Comparison of ENCODE assay signal across 33 cellular contexts in genomic region chr3:167012691-167013090, GRCh38.
"Had no signal": no experiment of that assay in that cellular context is flagged by ENCODE, and none has a peak within 500 bp of the region (broad histone marks: within the 10 kb centered on the region; RNA-seq: fewer than 3 reads in every experiment).

No MANE protein-coding gene starts in this region.

- ATAC-seq: activated naive CD4-positive, alpha-beta T cell treated with anti-CD3 and anti-CD28 coated beads, Interleukin-2, amount 50 U/mL, for 72 hours; activated naive CD8-positive, alpha-beta T cell treated with anti-CD3 and anti-CD28 coated beads, Interleukin-2, amount 50 U/mL, for 24 hours; activated T-cell treated with anti-CD3 and anti-CD28 coated beads, Interleukin-2, amount 50 U/mL, for 4 hours; activated T-cell treated with anti-CD3 and anti-CD28 coated beads, Interleukin-2, amount 50 U/mL, for 72 hours; activated T-helper 17 cell treated with anti-CD3 and anti-CD28 coated beads, Interleukin-2, amount 50 U/mL, for 72 hours; body of pancreas had no signal

- H3K4me1 ChIP-seq: adrenal gland, ascending aorta, body of pancreas, breast epithelium had no signal

- H3K27ac ChIP-seq: adrenal gland, ascending aorta, body of pancreas, brain microvascular endothelial cell, breast epithelium, cardiac muscle cell had no signal

- H3K4me3 ChIP-seq: adrenal gland, ascending aorta, body of pancreas, breast epithelium, cardiac muscle cell had no signal

- H3K9me3 ChIP-seq: adrenal gland, ascending aorta had no signal

- H3K27me3 ChIP-seq: adrenal gland, ascending aorta, body of pancreas, brain microvascular endothelial cell, breast epithelium, cardiac muscle cell had no signal

- H3K36me3 ChIP-seq: adrenal gland, ascending aorta, brain microvascular endothelial cell, breast epithelium, cardiac muscle cell had no signal

- DNase-seq: activated effector memory CD4-positive, alpha-beta T cell treated with anti-CD3 and anti-CD28 coated beads, Interleukin-2, amount 50 U/mL, for 16 hours; activated effector memory CD4-positive, alpha-beta T cell treated with Interleukin-2 at 50 U/mL for 16 hours; activated gamma-delta T cell; activated gamma-delta T cell treated with Interleukin-2 at 50 U/mL for 16 hours; activated naive CD4-positive, alpha-beta T cell; activated naive CD4-positive, alpha-beta T cell treated with anti-CD3 and anti-CD28 coated beads for 36 hours; activated naive CD4-positive, alpha-beta T cell treated with anti-CD3 and anti-CD28 coated beads, Interleukin-2, amount 10 ng/mL, durations not matched to agents 7 days and 5 days; activated naive CD4-positive, alpha-beta T cell treated with anti-CD3 and anti-CD28 coated beads, Interleukin-2, amount 50 U/mL, for 16 hours; activated naive CD4-positive, alpha-beta T cell treated with Interleukin-2 at 50 U/mL for 16 hours; activated naive CD8-positive, alpha-beta T cell treated with anti-CD3 and anti-CD28 coated beads for 36 hours; activated naive CD8-positive, alpha-beta T cell treated with anti-CD3 and anti-CD28 coated beads, Interleukin-2, amount 10 ng/mL, durations not matched to agents 7 days and 5 days; activated naive CD8-positive, alpha-beta T cell treated with anti-CD3 and anti-CD28 coated beads, Interleukin-2, amount 50 U/mL, for 24 hours; activated T-cell treated with anti-CD3 and anti-CD28 coated beads, Interleukin-2, amount 50 U/mL, for 4 hours; activated T-cell treated with anti-CD3 and anti-CD28 coated beads, Interleukin-2, amount 50 U/mL, for 48 hours; activated T-cell treated with anti-CD3 and anti-CD28 coated beads, Interleukin-2, amount 50 U/mL, for 72 hours; adrenal gland; amniotic stem cell; amygdala; anterior cingulate cortex; aorta; body of pancreas; brain microvascular endothelial cell; caudate nucleus; central memory CD4-positive, alpha-beta T cell; cerebellar nuclear complex had no signal

- FAIRE-seq: astrocyte, bronchial epithelial cell, colon had no signal
